Comparison of ENCODE assay signal across 8 cellular contexts in genomic region chr6:165705941-165706340, GRCh38. TPM values are rescaled to one million over a fixed set of nuclear protein-coding genes. Genes with fewer than 3 reads are reported as not detected.
"Had no signal": no experiment of that assay in that cellular context is flagged by ENCODE, and none has a peak within 500 bp of the region (broad histone marks: within the 10 kb centered on the region; RNA-seq: fewer than 3 reads in every experiment).

No MANE protein-coding gene starts in this region.

- ATAC-seq: HCT116, HepG2 had no signal

- H3K36me3 ChIP-seq: HAP-1 had no signal

- H2AFZ ChIP-seq: GM23248 had no signal

- FAIRE-seq: HepG2 had no signal

- H3K9me3 ChIP-seq: HAP-1 had no signal

- H3K4me3 ChIP-seq: GM23248, HAP-1 had no signal

- H3K9ac ChIP-seq: GM23248 had no signal

- DNase-seq: GM23248, GOT3, H7, HFFc6 had no signal

- H3K27ac ChIP-seq: GM23248, HL-60 had no signal

RNA-seq across cellular contexts. Expression of gene PDE10A, which starts 42.9 kb away (rescaled TPM):
- total RNA-seq: HepG2 had no signal
- polyA plus RNA-seq: HepG2 had no signal
